ENCODE assay signal across 8 cellular contexts in genomic region chr19:17052439-17052838, GRCh38. TPM values are rescaled to one million over a fixed set of nuclear protein-coding genes. Genes with fewer than 3 reads are reported as not detected.
DNase-seq lines count a peak whose midpoint lies in the region; ATAC-seq and TF ChIP-seq lines count a peak whose summit lies in the region.

No MANE protein-coding gene starts in this region.

- peaks cover 19% of the 10 kb centered on the region for H3K36me3 ChIP-seq in right atrium auricular region

- no peaks in the 10 kb centered on the region for H3K4me1 Mint-ChIP-seq in activated CD4-positive, alpha-beta memory T cell treated with anti-CD3 and anti-CD28 coated beads for 36 hours (ENCODE audit: low read depth)
- no peaks in the 10 kb centered on the region for H3K4me1 Mint-ChIP-seq in activated CD8-positive, alpha-beta memory T cell treated with anti-CD3 and anti-CD28 coated beads, Interleukin-2, amount 10 ng/mL, durations not matched to agents 7 days and 5 days

- CTCF ChIA-PET in activated CD4-positive, alpha-beta memory T cell treated with anti-CD3 and anti-CD28 coated beads for 36 hours (lab: Charles Lee): interaction anchor here (0.5 to 1.5 kb wide), 10 partner anchors 9 to 386 kb away, joined by 3 to 14 read pairs (median 4); no protein-coding TSS in a partner anchor
- CTCF ChIA-PET in activated CD8-positive, alpha-beta memory T cell treated with anti-CD3 and anti-CD28 coated beads, Interleukin-2, amount 10 ng/mL, durations not matched to agents 7 days and 5 days (lab: Charles Lee): interaction anchor here (0.6 to 1.6 kb wide), 3 partner anchors 258 to 284 kb away, joined by 3 to 14 read pairs (median 4); no protein-coding TSS in a partner anchor

- H3K4me3 ChIP-seq in right atrium auricular region: no peak overlapping the region

- peaks cover 32% of the 10 kb centered on the region for H3K36me3 Mint-ChIP-seq in activated CD4-positive, alpha-beta memory T cell treated with anti-CD3 and anti-CD28 coated beads for 36 hours
- peaks cover 45% of the 10 kb centered on the region for H3K36me3 Mint-ChIP-seq in activated CD8-positive, alpha-beta memory T cell treated with anti-CD3 and anti-CD28 coated beads, Interleukin-2, amount 10 ng/mL, durations not matched to agents 7 days and 5 days

- no peak overlapping the region for H3K27ac ChIP-seq in right atrium auricular region

- H3K4me3 Mint-ChIP-seq in activated CD4-positive, alpha-beta memory T cell treated with anti-CD3 and anti-CD28 coated beads for 36 hours: no peak overlapping the region
- no peak overlapping the region for H3K4me3 Mint-ChIP-seq in activated CD8-positive, alpha-beta memory T cell treated with anti-CD3 and anti-CD28 coated beads, Interleukin-2, amount 10 ng/mL, durations not matched to agents 7 days and 5 days

- H3K9me3 ChIP-seq in right atrium auricular region: no peaks in the 10 kb centered on the region

- peak; percentile 51 to 80 for TF ChIP-seq CTCF in right atrium auricular region (IDR thresholded peaks at IDR 0.05)

- POLR2A ChIA-PET in activated CD4-positive, alpha-beta memory T cell treated with anti-CD3 and anti-CD28 coated beads for 36 hours (lab: Charles Lee): interaction anchor here (0.6 kb wide), 1 partner anchor 114 kb away, joined by 3 read pairs; no protein-coding TSS in a partner anchor

- DNase-seq in SHP77 (lab: John Stamatoyannopoulos, UW) (peak; percentile 45 to 51), SHP77 treated with DMSO at 0.1 percent for 48 hours (lab: John Stamatoyannopoulos, UW) (no peak), M059J (ENCODE audit: low read depth) (peak; percentile 43), right atrium auricular region (ENCODE audit: low spot score) (no peak)
- peak; percentile 31 for DNase-seq in activated CD4-positive, alpha-beta memory T cell treated with anti-CD3 and anti-CD28 coated beads for 36 hours
- peak; percentile 34 for DNase-seq in stimulated activated CD8-positive, alpha-beta memory T cell treated with anti-CD3 and anti-CD28 coated beads, Interleukin-4, amount 100 ng/mL, for 48 hours
- DNase-seq in activated CD8-positive, alpha-beta memory T cell treated with anti-CD3 and anti-CD28 coated beads, Interleukin-2, amount 10 ng/mL, durations not matched to agents 7 days and 5 days: no peak
- DNase-seq in activated CD8-positive, alpha-beta memory T cell treated with anti-CD3 and anti-CD28 coated beads, Interleukin-2, amount 50 U/mL, for 48 hours: no peak

- no peak overlapping the region for H3K27ac Mint-ChIP-seq in activated CD4-positive, alpha-beta memory T cell treated with anti-CD3 and anti-CD28 coated beads for 36 hours
- no peak overlapping the region for H3K27ac Mint-ChIP-seq in activated CD8-positive, alpha-beta memory T cell treated with anti-CD3 and anti-CD28 coated beads, Interleukin-2, amount 10 ng/mL, durations not matched to agents 7 days and 5 days

- no peaks in the 10 kb centered on the region for H3K27me3 Mint-ChIP-seq in activated CD4-positive, alpha-beta memory T cell treated with anti-CD3 and anti-CD28 coated beads for 36 hours
- H3K27me3 Mint-ChIP-seq in activated CD8-positive, alpha-beta memory T cell treated with anti-CD3 and anti-CD28 coated beads, Interleukin-2, amount 10 ng/mL, durations not matched to agents 7 days and 5 days: no peaks in the 10 kb centered on the region

- H3K4me1 ChIP-seq in right atrium auricular region: no peaks in the 10 kb centered on the region

- no peaks in the 10 kb centered on the region for H3K27me3 ChIP-seq in right atrium auricular region

- no peak for ATAC-seq in activated CD8-positive, alpha-beta memory T cell treated with anti-CD3 and anti-CD28 coated beads, Interleukin-2, amount 10 ng/mL, durations not matched to agents 7 days and 5 days

- H3K9me3 Mint-ChIP-seq in activated CD4-positive, alpha-beta memory T cell treated with anti-CD3 and anti-CD28 coated beads for 36 hours: no peaks in the 10 kb centered on the region
- no peaks in the 10 kb centered on the region for H3K9me3 Mint-ChIP-seq in activated CD8-positive, alpha-beta memory T cell treated with anti-CD3 and anti-CD28 coated beads, Interleukin-2, amount 10 ng/mL, durations not matched to agents 7 days and 5 days (ENCODE audit: low read depth)

- intact Hi-C loops in activated CD4-positive, alpha-beta memory T cell treated with anti-CD3 and anti-CD28 coated beads for 36 hours (cut with micrococcal nuclease): loop anchor here (2.0 kb wide), 1 partner anchor 282 kb away; no protein-coding TSS in a partner anchor

RNA-seq across cellular contexts. Expression of gene HAUS8, which starts 22.8 kb away (rescaled TPM):
- total RNA-seq in M059J (2014; rRNA removed; shearing (Covaris generic)): 20.9 and 23.7 TPM in 2 replicates
- total RNA-seq in activated CD4-positive, alpha-beta memory T cell treated with anti-CD3 and anti-CD28 coated beads for 36 hours: 10 to 100 TPM; 34.9 to 36.8 TPM
- total RNA-seq in right atrium auricular region: 1 to 10 TPM; 2.5 to 5.0 TPM
- 10 to 100 TPM; 62.1 to 73.0 TPM for total RNA-seq in activated CD8-positive, alpha-beta memory T cell treated with anti-CD3 and anti-CD28 coated beads, Interleukin-2, amount 10 ng/mL, durations not matched to agents 7 days and 5 days

RNA-seq across cellular contexts. Expression of gene MYO9B, which starts 23.1 kb away (rescaled TPM):
- 33.0 and 57.0 TPM in 2 replicates for total RNA-seq in M059J (2014; rRNA removed; shearing (Covaris generic))
- 100 to 1,000 TPM; 100 to 104 TPM for total RNA-seq in activated CD4-positive, alpha-beta memory T cell treated with anti-CD3 and anti-CD28 coated beads for 36 hours
- total RNA-seq in right atrium auricular region: 10 to 100 TPM; 25.4 to 40.8 TPM
- 100 to 1,000 TPM; 280 to 356 TPM for total RNA-seq in activated CD8-positive, alpha-beta memory T cell treated with anti-CD3 and anti-CD28 coated beads, Interleukin-2, amount 10 ng/mL, durations not matched to agents 7 days and 5 days

RNA-seq across cellular contexts. Expression of gene CPAMD8, which starts 25.8 kb away (rescaled TPM):
- total RNA-seq in M059J (2014; rRNA removed; shearing (Covaris generic)): not detected in 2 replicates
- total RNA-seq in activated CD4-positive, alpha-beta memory T cell treated with anti-CD3 and anti-CD28 coated beads for 36 hours: under 1 TPM; 0.31 to 0.88 TPM
- total RNA-seq in right atrium auricular region: 10 to 100 TPM in 1 of 2 donors, 1 to 10 TPM in 1; 5.5 to 21.4 TPM
- 1 to 10 TPM in 1 of 2 experiments, under 1 TPM in 1; 0.21 to 1.3 TPM for total RNA-seq in activated CD8-positive, alpha-beta memory T cell treated with anti-CD3 and anti-CD28 coated beads, Interleukin-2, amount 10 ng/mL, durations not matched to agents 7 days and 5 days

Comparison
In these comparisons a context has a peak if more than half of its experiments do, and no peak if none do; other contexts are left out.
1. DNase-seq: peak in SHP77 (2 of 2), M059J (single experiment), activated CD4-positive, alpha-beta memory T cell treated with anti-CD3 and anti-CD28 coated beads for 36 hours (single experiment) and stimulated activated CD8-positive, alpha-beta memory T cell treated with anti-CD3 and anti-CD28 coated beads, Interleukin-4, amount 100 ng/mL, for 48 hours (single experiment); none in SHP77 treated with DMSO at 0.1 percent for 48 hours (single experiment), right atrium auricular region (single experiment), activated CD8-positive, alpha-beta memory T cell treated with anti-CD3 and anti-CD28 coated beads, Interleukin-2, amount 10 ng/mL, durations not matched to agents 7 days and 5 days (single experiment) and activated CD8-positive, alpha-beta memory T cell treated with anti-CD3 and anti-CD28 coated beads, Interleukin-2, amount 50 U/mL, for 48 hours (single experiment).